ENCODE assay signal across 1 cellular context in genomic region chr3:52982839-52983238, GRCh38.
TF ChIP-seq lines count a peak whose summit lies in the region.

No MANE protein-coding gene starts in this region.

TF ChIP-seq in GM23338, 12 proteins besides CTCF, POLR2A, EP300 and RAD21 (continued from another document):
- TF ChIP-seq ZNF462 (CRISPR knock-in tag; IDR thresholded peaks at IDR 0.05) (no peak), EZH2phosphoT487 (IDR thresholded peaks at IDR 0.05; ENCODE audit: unreplicated experiment) (no peak), ZNF114 (CRISPR knock-in tag; IDR thresholded peaks at IDR 0.05) (no peak), CREB1 (CRISPR knock-in tag; IDR thresholded peaks at IDR 0.05; ENCODE audit: low read depth) (no peak), JUNB (IDR thresholded peaks at IDR 0.05; ENCODE audit: unreplicated experiment) (no peak)
TF ChIP-seq in GM23338: peak in this region for 0.
